In genomic region chr10:105837951-105838350, GRCh38 we compare ENCODE assay signal across 7 cellular contexts.
DNase-seq lines count a peak whose midpoint lies in the region; ATAC-seq and TF ChIP-seq lines count a peak whose summit lies in the region.

No MANE protein-coding gene starts in this region.

- no peak overlapping the region for H3K9ac ChIP-seq in OCI-LY3 (ENCODE audit: low read length)
- no peak overlapping the region for H3K9ac ChIP-seq in skeletal muscle tissue (ENCODE audit: low read depth in 1 of 3, low read length in 3 of 3)

- H3K36me3 ChIP-seq in OCI-LY3 (replicated peaks; ENCODE audit: low read depth, low read length) (no peaks in the 10 kb centered on the region), skeletal muscle tissue (ENCODE audit: control insufficient read depth in 3 of 3, insufficient read depth in 3 of 3, low read length in 3 of 3) (no peaks in the 10 kb centered on the region)

- ATAC-seq in GM18909 (IDR thresholded peaks at IDR 0.05; ENCODE audit: poor library complexity, unreplicated experiment) (peak; percentile 98), HG02763 (IDR thresholded peaks at IDR 0.05; ENCODE audit: unreplicated experiment) (peak; percentile 85)

- H3K4me3 ChIP-seq in OCI-LY3 (ENCODE audit: low read length) (peak overlapping the region; percentile 51), fibroblast of pulmonary artery (replicated peaks; ENCODE audit: low read depth, low read length) (peak overlapping the region; percentile 51), skeletal muscle tissue (ENCODE audit: low read length in 3 of 3) (peak overlapping the region; percentile 30 to 61 (median 58))

- H4K20me1 ChIP-seq in OCI-LY3 (ENCODE audit: insufficient read depth, low read length): no peaks in the 10 kb centered on the region

- peak overlapping the region; percentile 48 for H3K4me2 ChIP-seq in OCI-LY3 (ENCODE audit: low read length)

- H3K79me2 ChIP-seq in OCI-LY3 (ENCODE audit: low read length): no peaks in the 10 kb centered on the region

- DNase-seq in fibroblast of pulmonary artery (ENCODE audit: low read depth) (peak; percentile 39), NCI-H226 (no peak), NCI-H82 (lab: John Stamatoyannopoulos, UW) (no peak)

- H3K27ac ChIP-seq in OCI-LY3 (ENCODE audit: low read length) (no peak overlapping the region), skeletal muscle tissue (ENCODE audit: low read depth, low read length) (no peak overlapping the region)

- no peaks in the 10 kb centered on the region for H3K9me3 ChIP-seq in OCI-LY3 (ENCODE audit: insufficient read depth, low read length)
- no peaks in the 10 kb centered on the region for H3K9me3 ChIP-seq in skeletal muscle tissue (ENCODE audit: control insufficient read depth in 3 of 3, low read length in 3 of 3)

- TF ChIP-seq CTCF in OCI-LY3 (IDR thresholded peaks at IDR 0.05; ENCODE audit: low read depth, low read length) (no peak), fibroblast of pulmonary artery (IDR thresholded peaks at IDR 0.05; ENCODE audit: low read length, missing control alignments) (no peak)

- H3K27me3 ChIP-seq in OCI-LY3 (ENCODE audit: low read depth, low read length) (no peaks in the 10 kb centered on the region), skeletal muscle tissue (ENCODE audit: control insufficient read depth in 3 of 3, insufficient read depth in 3 of 3, low read length in 3 of 3) (no peaks in the 10 kb centered on the region)

- H2AFZ ChIP-seq in OCI-LY3 (ENCODE audit: low read depth, low read length): peak overlapping the region; percentile 18; the same call in 1 of the 2 replicates

- H3K4me1 ChIP-seq in OCI-LY3 (ENCODE audit: low read length) (peaks cover 3% of the 10 kb centered on the region; the same call in 1 of the 2 replicates), skeletal muscle tissue (ENCODE audit: control insufficient read depth in 3 of 3, insufficient read depth in 3 of 3, low read length in 3 of 3) (no peaks in the 10 kb centered on the region)
